ENCODE assay signal across 11 cellular contexts in genomic region chr15:88630798-88631463, GRCh38. TPM values are rescaled to one million over a fixed set of nuclear protein-coding genes. Genes with fewer than 3 reads are reported as not detected.
DNase-seq lines count a peak whose midpoint lies in the region; ATAC-seq and TF ChIP-seq lines count a peak whose summit lies in the region.
"Had no signal": no experiment of that assay in that cellular context is flagged by ENCODE, and none has a peak within 500 bp of the region (broad histone marks: within the 10 kb centered on the region; RNA-seq: fewer than 3 reads in every experiment).

No MANE protein-coding gene starts in this region.

- H3F3A ChIP-seq in DOHH2 (ENCODE audit: control insufficient read depth, insufficient read depth): peaks cover 38% of the 10 kb centered on the region

- TF ChIP-seq CTCF in DOHH2 (IDR thresholded peaks at IDR 0.05; ENCODE audit: low read depth, low read length, poor library complexity, severe bottlenecking): no peak
- no peak for TF ChIP-seq CTCF in Peyer's patch (IDR thresholded peaks at IDR 0.05)

- H3K9me2 ChIP-seq in DOHH2 (replicated peaks; ENCODE audit: control insufficient read depth, low read length): no peaks in the 10 kb centered on the region

- H3K4me3 ChIP-seq in DOHH2 (ENCODE audit: low read length) (no peak overlapping the region), Peyer's patch (peak overlapping the region in 1 of 4 donors; percentile 10)

- H3K4me3 Mint-ChIP-seq in stimulated activated naive B cell treated with anti-CD40 and anti-IgM and Interleukin-4, amounts not matched to agents 10 μg/mL and 1 μg/mL and 100 μg/mL, for 72 hours: no peak overlapping the region
- H3K4me3 Mint-ChIP-seq: nephron had no signal

- H3K27me3 ChIP-seq in DOHH2 (ENCODE audit: control insufficient read depth, low read length): no peaks in the 10 kb centered on the region
- no peaks in the 10 kb centered on the region for H3K27me3 ChIP-seq in Peyer's patch

- peaks cover 90% of the 10 kb centered on the region for H3K36me3 ChIP-seq in DOHH2 (ENCODE audit: control insufficient read depth, low read length)
- peaks cover 0 to 11% (median 0%) of the 10 kb centered on the region in 3 donors for H3K36me3 ChIP-seq in Peyer's patch

- H3K4me1 ChIP-seq in DOHH2 (ENCODE audit: control insufficient read depth, low read length) (peaks cover 97% of the 10 kb centered on the region), Peyer's patch (peaks cover 11 to 50% (median 40%) of the 10 kb centered on the region in 4 donors)

- TF ChIP-seq POLR2A in Peyer's patch (IDR thresholded peaks at IDR 0.05): no peak

- peaks cover 41 to 92% of the 10 kb centered on the region in 2 donors for H3K4me1 Mint-ChIP-seq in stimulated activated naive B cell treated with anti-CD40 and anti-IgM and Interleukin-4, amounts not matched to agents 10 μg/mL and 1 μg/mL and 100 μg/mL, for 72 hours
- H3K4me1 Mint-ChIP-seq: nephron had no signal

- no peak for ATAC-seq in stimulated activated naive B cell treated with anti-CD40 and anti-IgM and Interleukin-4, amounts not matched to agents 10 μg/mL and 1 μg/mL and 100 μg/mL, for 72 hours (replicated peaks)
- ATAC-seq in HG02642 (IDR thresholded peaks at IDR 0.05; ENCODE audit: poor library complexity, unreplicated experiment): no peak

- H3K36me3 Mint-ChIP-seq in stimulated activated naive B cell treated with anti-CD40 and anti-IgM and Interleukin-4, amounts not matched to agents 10 μg/mL and 1 μg/mL and 100 μg/mL, for 72 hours: peaks cover 60 to 72% of the 10 kb centered on the region in 2 donors

- peak overlapping the region; percentile 97 for H3K27ac ChIP-seq in DOHH2 (ENCODE audit: low read depth, low read length)
- peak overlapping the region; percentile 54 to 96 (median 74) for H3K27ac ChIP-seq in Peyer's patch
- H3K27ac ChIP-seq in epithelial cell of prostate: peak overlapping the region; percentile 60

- H3K79me2 ChIP-seq in DOHH2 (ENCODE audit: control insufficient read depth, low read length): peaks cover 79% of the 10 kb centered on the region

- H3K4me2 ChIP-seq in DOHH2 (ENCODE audit: low read length): no peak overlapping the region

- H3K9me3 Mint-ChIP-seq in stimulated activated naive B cell treated with anti-CD40 and anti-IgM and Interleukin-4, amounts not matched to agents 10 μg/mL and 1 μg/mL and 100 μg/mL, for 72 hours: no peaks in the 10 kb centered on the region
- H3K9me3 Mint-ChIP-seq: nephron had no signal

- peak in 1 of 3 donors; percentile 18 for DNase-seq in Peyer's patch
- DNase-seq in epithelial cell of prostate (ENCODE audit: low read depth, low spot score): no peak
- no peak for DNase-seq in stimulated activated naive B cell treated with anti-CD40 and anti-IgM and Interleukin-4, amounts not matched to agents 10 μg/mL and 1 μg/mL and 100 μg/mL, for 72 hours
- no peak for DNase-seq in Kasumi-1 (lab: John Stamatoyannopoulos, UW)
- no peak for DNase-seq in SKM-1 (lab: John Stamatoyannopoulos, UW; ENCODE audit: unreplicated experiment)
- DNase-seq: IMR-90, NCI-H2081 treated with DMSO at 0.1 percent for 48 hours, substantia nigra had no signal

- peak overlapping the region; percentile 92 for H3K27ac Mint-ChIP-seq in stimulated activated naive B cell treated with anti-CD40 and anti-IgM and Interleukin-4, amounts not matched to agents 10 μg/mL and 1 μg/mL and 100 μg/mL, for 72 hours
- H3K27ac Mint-ChIP-seq: nephron had no signal

- peaks cover 19% of the 10 kb centered on the region for H4K20me1 ChIP-seq in DOHH2 (ENCODE audit: control insufficient read depth, insufficient read depth, low read depth, low read length)

- H3K9me3 ChIP-seq in DOHH2 (ENCODE audit: control insufficient read depth, insufficient read depth, low read length) (no peaks in the 10 kb centered on the region), Peyer's patch (no peaks in the 10 kb centered on the region)

- H3K27me3 Mint-ChIP-seq in stimulated activated naive B cell treated with anti-CD40 and anti-IgM and Interleukin-4, amounts not matched to agents 10 μg/mL and 1 μg/mL and 100 μg/mL, for 72 hours: no peaks in the 10 kb centered on the region

RNA-seq across cellular contexts. Expression of gene ISG20, which starts 7.9 kb away (rescaled TPM):
- total RNA-seq in Peyer's patch: 10 to 100 TPM; 50.3 to 90.0 (median 70.6) TPM

RNA-seq across cellular contexts. Expression of gene AEN, which starts 9.8 kb away (rescaled TPM):
- total RNA-seq in Peyer's patch: 10 to 100 TPM in 2 of 4 donors, 1 to 10 TPM in 2; 9.6 to 17.3 (median 11.5) TPM
